16 cellular contexts compared by ENCODE assay signal in the genomic region with DNA sequence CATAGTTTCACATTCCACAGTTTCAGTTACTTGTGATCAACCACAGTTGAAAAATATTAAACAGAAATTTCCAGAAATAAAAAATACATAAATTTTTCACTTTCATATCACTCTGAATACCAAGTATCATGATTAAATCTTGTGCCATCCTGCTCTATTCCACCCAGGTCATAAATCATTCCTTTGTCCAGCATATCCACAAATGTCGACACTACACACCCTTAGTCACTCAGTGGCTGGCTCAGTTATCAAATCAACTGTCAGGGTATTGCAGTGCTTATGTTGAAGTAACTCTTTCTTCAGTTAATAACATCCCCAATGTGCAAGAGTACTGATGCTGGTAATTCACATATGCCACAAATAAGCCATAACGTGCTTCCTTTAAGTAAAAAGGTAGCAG.
DNase-seq lines count a peak whose midpoint lies in the region; ATAC-seq, FAIRE-seq and TF ChIP-seq lines count a peak whose summit lies in the region.
"Had no signal": no experiment of that assay in that cellular context is flagged by ENCODE, and none has a peak within 500 bp of the region (broad histone marks: within the 10 kb centered on the region; RNA-seq: fewer than 3 reads in every experiment).

No MANE protein-coding gene starts in this region.

- H3K27me3 ChIP-seq in K562 (ENCODE audit: control insufficient read depth in 2 of 2, insufficient read depth in 2 of 2, low read length in 2 of 2) = no peaks in the 10 kb centered on the region

- H3K4me3 ChIP-seq in K562 = no peak overlapping the region

- no TSS peak for BruUV-seq in K562 (replicated peaks; lab: Mats Ljungman, UMichigan)

- H3K36me3 ChIP-seq in K562 (ENCODE audit: control insufficient read depth, insufficient read depth, low read length) = no peaks in the 10 kb centered on the region

- in situ Hi-C loops in K562 (cut with MboI) (no loop called here), G401 (cut with HindIII; ENCODE audit: low sequenced_read_pairs) (no loop called here)

- H3K79me2 ChIP-seq in K562 (ENCODE audit: control insufficient read depth, insufficient read depth, low read length) = no peaks in the 10 kb centered on the region

- CTCF ChIA-PET in K562 (lab: Yijun Ruan, JAX; ENCODE audit: low intra/inter-chr PET ratio) = no interaction called here

- TF ChIP-seq CTCF in K562 (IDR thresholded peaks at IDR 0.05 in 2 of 3, conservative IDR thresholded peaks at IDR 0.05 in 1 of 3; ENCODE audit: insufficient read depth in 2 of 3, low read depth in 1 of 3, low read length in 3 of 3) = no peak

- no peak for TF ChIP-seq POLR2A in K562 (conservative IDR thresholded peaks at IDR 0.05)

- H3K4me2 ChIP-seq in K562 (ENCODE audit: insufficient read depth, low read length) = no peak overlapping the region

- no peaks in the 10 kb centered on the region for H3K9me3 ChIP-seq in K562 (replicated peaks; ENCODE audit: control insufficient read depth, insufficient read depth, low read depth, low read length)

- no peaks in the 10 kb centered on the region for H3K9me1 ChIP-seq in K562 (ENCODE audit: control insufficient read depth, insufficient read depth, low read length)

- no peak overlapping the region for H3K9ac ChIP-seq in K562 (ENCODE audit: insufficient read depth in 1 of 2, low read depth in 2 of 2, low read length in 2 of 2)

- no peak overlapping the region for H3K27ac ChIP-seq in K562 (ENCODE audit: extremely low read depth, low read depth, low read length)

- peaks cover 0 to 8% of the 10 kb centered on the region in 2 experiments; a peak in 2 of 5 replicates for H3K4me1 ChIP-seq in K562 (replicated peaks in 1 of 2; ENCODE audit: control insufficient read depth in 2 of 2, insufficient read depth in 2 of 2, low read length in 2 of 2)

- H4K20me1 ChIP-seq in K562 (replicated peaks; ENCODE audit: control insufficient read depth, insufficient read depth, low read length) = no peaks in the 10 kb centered on the region

- H2AFZ ChIP-seq in K562 (ENCODE audit: low read depth, low read length) = no peak overlapping the region

- no peak for FAIRE-seq in K562 (lab: Jason Lieb, UNC)

- ATAC-seq in K562 = no peak
- ATAC-seq in left colon = peak; percentile 67
- ATAC-seq in HG02840 (IDR thresholded peaks at IDR 0.05; ENCODE audit: low FRiP score, unreplicated experiment) = no peak
- ATAC-seq: activated naive CD4-positive, alpha-beta T cell treated with anti-CD3 and anti-CD28 coated beads, Interleukin-2, amount 50 U/mL, for 72 hours had no signal

- WGBS in K562 (ENCODE audit: insufficient coverage, low coverage, missing lambda C conversion rate) = 3% methylated on average over 2 of the region's 2 CpGs

- TF ChIP-seq EP300 in K562 (IDR thresholded peaks at IDR 0.05; ENCODE audit: low read length) = 0 out of 2 replicates have a peak, but pooled peaks have one; percentile 12

- POLR2A ChIA-PET in K562 (lab: Yijun Ruan, JAX) = no interaction called here

- TF ChIP-seq RAD21 in K562 (CRISPR knock-in tag; conservative IDR thresholded peaks at IDR 0.05 in 1 of 2, IDR thresholded peaks at IDR 0.05 in 1 of 2) = no peak

- DNase-seq in ELR (ENCODE audit: low read depth) (peak; percentile 44), NCI-H69 (lab: John Stamatoyannopoulos, UW) (peak; percentile 52), K562 (ENCODE audit: extremely low read depth in 1 of 4, low spot score in 3 of 4) (peak in 1 of 4 experiments; percentile 48), left colon (no peak), G401 (ENCODE audit: low spot score) (no peak), NCI-H187 treated with DMSO at 0.1 percent for 48 hours (lab: John Stamatoyannopoulos, UW) (no peak), cerebellum (ENCODE audit: low spot score) (no peak)
- DNase-seq: activated CD4-positive, alpha-beta T cell treated with anti-CD3 and anti-CD28 coated beads, Interleukin-2, amount 10 ng/mL, durations not matched to agents 7 days and 5 days; caudate nucleus; H7; naive B cell; NCI-H187; stimulated activated CD4-positive, alpha-beta T cell treated with anti-CD3 and anti-CD28 coated beads, Interleukin-12 subunit alpha, Interleukin-12 subunit beta, amount 100 ng/mL, for 4 hours; T1000 had no signal

- intact Hi-C loops in K562 (cut with micrococcal nuclease) = no loop called here
- intact Hi-C loops in left colon (cut with DNase I, micrococcal nuclease) = loop anchor here in 1 of 2 donors (10.0 kb wide), 1 partner anchor 79 kb away; no protein-coding TSS in a partner anchor

TF ChIP-seq in K562, 482 proteins besides CTCF, POLR2A, EP300 and RAD21:
- peak; percentile 93 for TF ChIP-seq MEIS2 (IDR thresholded peaks at IDR 0.05; ENCODE audit: partially characterized antibody)
- TF ChIP-seq NR2C1 (IDR thresholded peaks at IDR 0.05) = no peak
- no peak for TF ChIP-seq NR2C1 (tag; IDR thresholded peaks at IDR 0.05)
- TF ChIP-seq, protein P1, sequence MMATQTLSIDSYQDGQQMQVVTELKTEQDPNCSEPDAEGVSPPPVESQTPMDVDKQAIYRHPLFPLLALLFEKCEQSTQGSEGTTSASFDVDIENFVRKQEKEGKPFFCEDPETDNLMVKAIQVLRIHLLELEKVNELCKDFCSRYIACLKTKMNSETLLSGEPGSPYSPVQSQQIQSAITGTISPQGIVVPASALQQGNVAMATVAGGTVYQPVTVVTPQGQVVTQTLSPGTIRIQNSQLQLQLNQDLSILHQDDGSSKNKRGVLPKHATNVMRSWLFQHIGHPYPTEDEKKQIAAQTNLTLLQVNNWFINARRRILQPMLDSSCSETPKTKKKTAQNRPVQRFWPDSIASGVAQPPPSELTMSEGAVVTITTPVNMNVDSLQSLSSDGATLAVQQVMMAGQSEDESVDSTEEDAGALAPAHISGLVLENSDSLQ (IDR thresholded peaks at IDR 0.05) = peak; percentile 89
- TF ChIP-seq, protein P2, sequence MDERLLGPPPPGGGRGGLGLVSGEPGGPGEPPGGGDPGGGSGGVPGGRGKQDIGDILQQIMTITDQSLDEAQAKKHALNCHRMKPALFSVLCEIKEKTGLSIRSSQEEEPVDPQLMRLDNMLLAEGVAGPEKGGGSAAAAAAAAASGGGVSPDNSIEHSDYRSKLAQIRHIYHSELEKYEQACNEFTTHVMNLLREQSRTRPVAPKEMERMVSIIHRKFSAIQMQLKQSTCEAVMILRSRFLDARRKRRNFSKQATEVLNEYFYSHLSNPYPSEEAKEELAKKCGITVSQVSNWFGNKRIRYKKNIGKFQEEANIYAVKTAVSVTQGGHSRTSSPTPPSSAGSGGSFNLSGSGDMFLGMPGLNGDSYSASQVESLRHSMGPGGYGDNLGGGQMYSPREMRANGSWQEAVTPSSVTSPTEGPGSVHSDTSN (CRISPR knock-in tag; IDR thresholded peaks at IDR 0.05; ENCODE audit: low read depth) = peak; percentile 33; the same call in 1 of the 2 replicates
- TF ChIP-seq, protein P2 (tag; conservative IDR thresholded peaks at IDR 0.05; ENCODE audit: low read depth) = peak; percentile 97

Comparison
In these comparisons a context has a peak if more than half of its experiments do, and no peak if none do; other contexts are left out.
1. DNase-seq: peak in ELR (single experiment) and NCI-H69 (single experiment); none in left colon (0 of 2), G401 (single experiment), NCI-H187 treated with DMSO at 0.1 percent for 48 hours (single experiment) and cerebellum (single experiment).